Comparison of ENCODE assay signal across 25 cellular contexts in genomic region chr11:126522606-126523005, GRCh38.
DNase-seq lines count a peak whose midpoint lies in the region; ATAC-seq and TF ChIP-seq lines count a peak whose summit lies in the region.
"Had no signal": no experiment of that assay in that cellular context is flagged by ENCODE, and none has a peak within 500 bp of the region (broad histone marks: within the 10 kb centered on the region; RNA-seq: fewer than 3 reads in every experiment).

No MANE protein-coding gene starts in this region.

- BruUV-seq in PC-9 (replicated peaks; lab: Mats Ljungman, UMichigan): no TSS peak

- no peak overlapping the region for H2BK120ac ChIP-seq in neuronal stem cell (ENCODE audit: low read depth, low read length)

- no peak overlapping the region for H2AK5ac ChIP-seq in neuronal stem cell (ENCODE audit: low read depth, low read length)

- H3K4me1 Mint-ChIP-seq in neural progenitor cell: peaks cover 28% of the 10 kb centered on the region
- H3K4me1 Mint-ChIP-seq: CD14-positive monocyte; CD4-positive, alpha-beta memory T cell; CD4-positive, CD25-positive, alpha-beta regulatory T cell; CD8-positive, alpha-beta memory T cell had no signal

- H3K14ac ChIP-seq in neuronal stem cell (ENCODE audit: low read length): no peak overlapping the region

- H3K18ac ChIP-seq in neuronal stem cell (ENCODE audit: low read length): peak overlapping the region; percentile 2

- H3K27me3 ChIP-seq in neuronal stem cell (ENCODE audit: control insufficient read depth in 3 of 3, insufficient read depth in 3 of 3, low read depth in 1 of 3, low read length in 3 of 3) (peaks cover 0 to 4% (median 0%) of the 10 kb centered on the region in 3 experiments), osteoblast (ENCODE audit: insufficient read depth, low read length) (no peaks in the 10 kb centered on the region), sigmoid colon (peaks cover 0 to 11% (median 0%) of the 10 kb centered on the region in 3 donors), upper lobe of right lung (no peaks in the 10 kb centered on the region), PC-9 (ENCODE audit: insufficient read depth, low read depth) (peaks cover 100% of the 10 kb centered on the region), neural progenitor cell (no peaks in the 10 kb centered on the region)
- H3K27me3 ChIP-seq: BE2C, BLaER1 had no signal

- no peaks in the 10 kb centered on the region for H3K36me3 Mint-ChIP-seq in neural progenitor cell
- H3K36me3 Mint-ChIP-seq: CD14-positive monocyte; CD4-positive, alpha-beta memory T cell; CD4-positive, CD25-positive, alpha-beta regulatory T cell; CD8-positive, alpha-beta memory T cell had no signal

- H3K27ac Mint-ChIP-seq in neural progenitor cell: no peak overlapping the region
- H3K27ac Mint-ChIP-seq: CD4-positive, alpha-beta memory T cell; CD4-positive, CD25-positive, alpha-beta regulatory T cell; CD8-positive, alpha-beta memory T cell had no signal

- no peaks in the 10 kb centered on the region for H3K9me3 Mint-ChIP-seq in neural progenitor cell
- H3K9me3 Mint-ChIP-seq: CD14-positive monocyte; CD4-positive, alpha-beta memory T cell; CD8-positive, alpha-beta memory T cell had no signal

- intact Hi-C loops in sigmoid colon (cut with DNase I): no loop called here
- intact Hi-C loops in upper lobe of right lung (cut with DNase I): no loop called here
- intact Hi-C loops in PC-9 (cut with micrococcal nuclease; ENCODE audit: unreplicated experiment): no loop called here

- TF ChIP-seq EP300 in sigmoid colon (IDR thresholded peaks at IDR 0.05): no peak

- no peak overlapping the region for H2BK12ac ChIP-seq in neuronal stem cell (ENCODE audit: low read length)

- POLR2A ChIA-PET in PC-9 (lab: Charles Lee; ENCODE audit: unreplicated experiment): no interaction called here

- H3K36me3 ChIP-seq in neuronal stem cell (replicated peaks in 1 of 2; ENCODE audit: control insufficient read depth in 2 of 2, insufficient read depth in 2 of 2, low read length in 2 of 2) (no peaks in the 10 kb centered on the region), osteoblast (ENCODE audit: insufficient read depth, low read length) (no peaks in the 10 kb centered on the region), sigmoid colon (no peaks in the 10 kb centered on the region), upper lobe of right lung (no peaks in the 10 kb centered on the region), PC-9 (ENCODE audit: low read depth) (no peaks in the 10 kb centered on the region), neural progenitor cell (no peaks in the 10 kb centered on the region)
- H3K36me3 ChIP-seq: BE2C, BLaER1 had no signal

- H2BK5ac ChIP-seq in neuronal stem cell (ENCODE audit: low read length): no peak overlapping the region

- H3K4me2 ChIP-seq in neuronal stem cell (ENCODE audit: insufficient read depth, low read length, poor library complexity, severe bottlenecking) (no peak overlapping the region), osteoblast (ENCODE audit: insufficient read depth, low read length) (no peak overlapping the region), PC-9 (no peak overlapping the region), neural progenitor cell (no peak overlapping the region)
- H3K4me2 ChIP-seq: BLaER1 had no signal

- ATAC-seq in upper lobe of right lung: no peak
- ATAC-seq: GM12878 had no signal

- H2BK15ac ChIP-seq in neuronal stem cell (ENCODE audit: low read length): no peak overlapping the region

- no peaks in the 10 kb centered on the region for H3K9me2 ChIP-seq in PC-9 (ENCODE audit: insufficient read depth)

- H3K4me3 Mint-ChIP-seq in neural progenitor cell: no peak overlapping the region
- H3K4me3 Mint-ChIP-seq: CD14-positive monocyte; CD4-positive, CD25-positive, alpha-beta regulatory T cell; CD8-positive, alpha-beta memory T cell had no signal

- H3K9me3 ChIP-seq in neuronal stem cell (replicated peaks in 1 of 2; ENCODE audit: control insufficient read depth in 2 of 2, insufficient read depth in 1 of 2, low read depth in 1 of 2, low read length in 2 of 2): no peaks in the 10 kb centered on the region
- H3K9me3 ChIP-seq in osteoblast (ENCODE audit: low read depth, low read length): no peaks in the 10 kb centered on the region
- no peaks in the 10 kb centered on the region for H3K9me3 ChIP-seq in sigmoid colon
- no peaks in the 10 kb centered on the region for H3K9me3 ChIP-seq in upper lobe of right lung
- H3K9me3 ChIP-seq in PC-9 (ENCODE audit: insufficient read depth, low read depth): no peaks in the 10 kb centered on the region
- no peaks in the 10 kb centered on the region for H3K9me3 ChIP-seq in neural progenitor cell (ENCODE audit: low read depth)
- H3K9me3 ChIP-seq: BE2C, BLaER1 had no signal

- peaks cover 0 to 14% of the 10 kb centered on the region in 2 donors for H3K4me1 ChIP-seq in neuronal stem cell (ENCODE audit: control insufficient read depth in 2 of 2, insufficient read depth in 1 of 2, low read depth in 1 of 2, low read length in 2 of 2)
- no peaks in the 10 kb centered on the region for H3K4me1 ChIP-seq in osteoblast (ENCODE audit: insufficient read depth, low read length)
- no peaks in the 10 kb centered on the region for H3K4me1 ChIP-seq in sigmoid colon
- H3K4me1 ChIP-seq in upper lobe of right lung: no peaks in the 10 kb centered on the region
- H3K4me1 ChIP-seq in PC-9 (replicated peaks; ENCODE audit: insufficient read depth): no peaks in the 10 kb centered on the region
- peaks cover 31% of the 10 kb centered on the region for H3K4me1 ChIP-seq in neural progenitor cell
- H3K4me1 ChIP-seq: BLaER1 had no signal

- no peak for TF ChIP-seq POLR2A in sigmoid colon (IDR thresholded peaks at IDR 0.05)

- H3K4me3 ChIP-seq in neuronal stem cell (ENCODE audit: low read length in 2 of 2) (no peak overlapping the region), osteoblast (ENCODE audit: insufficient read depth, low read length) (no peak overlapping the region), sigmoid colon (no peak overlapping the region), upper lobe of right lung (no peak overlapping the region), PC-9 (no peak overlapping the region), neural progenitor cell (no peak overlapping the region)
- H3K4me3 ChIP-seq: BLaER1, GM12878 had no signal

- no CpG with 5 or more reads among the region's 7 CpGs for WGBS in neuronal stem cell (ENCODE audit: extremely low coverage in 2 of 2, insufficient read length in 2 of 2, insufficient replicate concordance in 1 of 2), 2 donors
- 71 to 78% methylated on average over 7 of the region's 7 CpGs for WGBS in sigmoid colon, 2 donors

- no peak for DNase-seq in neuronal stem cell (ENCODE audit: low spot score)
- peak; percentile 10 for DNase-seq in osteoblast (ENCODE audit: insufficient read length, low spot score, missing footprints)
- DNase-seq in sigmoid colon: peak; percentile 34
- peak; percentile 28 for DNase-seq in upper lobe of right lung
- no peak for DNase-seq in PC-9
- DNase-seq in neural progenitor cell (ENCODE audit: low spot score): no peak
- no peak for DNase-seq in stimulated activated CD4-positive, alpha-beta T cell treated with anti-CD3 and anti-CD28 coated beads, Interleukin-2, amount 100 ng/mL, for 24 hours
- DNase-seq: 8988T; ACHN; BE2C; C1 segment of cervical spinal cord; CD4-positive, alpha-beta memory T cell; CD4-positive, CD25-positive, alpha-beta regulatory T cell; CD8-positive, alpha-beta memory T cell; COR-L47; DMS 273 treated with DMSO at 0.1 percent for 48 hours; DMS153; DMS53; DMS79; DND-41; EL; GDM1 had no signal

- H3K27ac ChIP-seq in neuronal stem cell (replicated peaks; ENCODE audit: low read length) (no peak overlapping the region), osteoblast (ENCODE audit: low read depth, low read length) (no peak overlapping the region), sigmoid colon (no peak overlapping the region), upper lobe of right lung (no peak overlapping the region), PC-9 (no peak overlapping the region), neural progenitor cell (no peak overlapping the region)
- H3K27ac ChIP-seq: BLaER1 had no signal

- no peak overlapping the region for H3K23ac ChIP-seq in neuronal stem cell (ENCODE audit: low read depth, low read length, poor library complexity)

- CTCF ChIA-PET in PC-9 (lab: Charles Lee): no interaction called here

- H3K79me1 ChIP-seq in neuronal stem cell (ENCODE audit: low read depth, low read length): no peaks in the 10 kb centered on the region

- no peak for TF ChIP-seq CTCF in osteoblast (IDR thresholded peaks at IDR 0.05; ENCODE audit: extremely low read depth, low read depth, low read length)
- no peak for TF ChIP-seq CTCF in sigmoid colon (IDR thresholded peaks at IDR 0.05)
- no peak for TF ChIP-seq CTCF in upper lobe of right lung (IDR thresholded peaks at IDR 0.05)
- no peak for TF ChIP-seq CTCF in PC-9 (conservative IDR thresholded peaks at IDR 0.05)
- no peak for TF ChIP-seq CTCF in neural progenitor cell (IDR thresholded peaks at IDR 0.05)

- no peak overlapping the region for H3K4ac ChIP-seq in neuronal stem cell (ENCODE audit: low read length)

- H3K79me2 ChIP-seq in osteoblast (ENCODE audit: insufficient read depth, low read length) (no peaks in the 10 kb centered on the region), PC-9 (ENCODE audit: low read depth) (no peaks in the 10 kb centered on the region), neural progenitor cell (ENCODE audit: low read depth) (no peaks in the 10 kb centered on the region)

- no peak overlapping the region for H4K8ac ChIP-seq in neuronal stem cell (ENCODE audit: low read depth, low read length)

- H3F3A ChIP-seq in PC-9 (ENCODE audit: insufficient read depth, low read depth) (no peaks in the 10 kb centered on the region), neural progenitor cell (ENCODE audit: low read depth) (peaks cover 13% of the 10 kb centered on the region)

- H4K91ac ChIP-seq in neuronal stem cell (ENCODE audit: low read depth, low read length, poor library complexity): no peak overlapping the region

- no peak overlapping the region for H2AFZ ChIP-seq in neuronal stem cell (ENCODE audit: low read length)
- no peak overlapping the region for H2AFZ ChIP-seq in osteoblast (ENCODE audit: low read length)
- no peak overlapping the region for H2AFZ ChIP-seq in PC-9
- no peak overlapping the region for H2AFZ ChIP-seq in neural progenitor cell (replicated peaks)

- no peak overlapping the region for H3K9ac ChIP-seq in neuronal stem cell (ENCODE audit: low read depth, low read length, poor library complexity)
- H3K9ac ChIP-seq in neural progenitor cell: no peak overlapping the region
- H3K9ac ChIP-seq: BLaER1 had no signal

- H4K20me1 ChIP-seq in osteoblast (ENCODE audit: insufficient read depth, low read length): peaks cover 2% of the 10 kb centered on the region
- H4K20me1 ChIP-seq in PC-9 (ENCODE audit: insufficient read depth): no peaks in the 10 kb centered on the region
- no peaks in the 10 kb centered on the region for H4K20me1 ChIP-seq in neural progenitor cell (ENCODE audit: low read depth)
- H4K20me1 ChIP-seq: BLaER1 had no signal

- peaks cover 7% of the 10 kb centered on the region for H3K27me3 Mint-ChIP-seq in neural progenitor cell (ENCODE audit: insufficient read depth, low read depth)
- H3K27me3 Mint-ChIP-seq: CD4-positive, CD25-positive, alpha-beta regulatory T cell had no signal

Comparison
In these comparisons a context has a peak if more than half of its experiments do, and no peak if none do; other contexts are left out.
1. DNase-seq: peak in osteoblast (single experiment), sigmoid colon (single experiment) and upper lobe of right lung (single experiment); none in neuronal stem cell (single experiment), PC-9 (0 of 2), neural progenitor cell (single experiment) and stimulated activated CD4-positive, alpha-beta T cell treated with anti-CD3 and anti-CD28 coated beads, Interleukin-2, amount 100 ng/mL, for 24 hours (0 of 2).